ENCODE assay signal across 22 cellular contexts in the genomic region with DNA sequence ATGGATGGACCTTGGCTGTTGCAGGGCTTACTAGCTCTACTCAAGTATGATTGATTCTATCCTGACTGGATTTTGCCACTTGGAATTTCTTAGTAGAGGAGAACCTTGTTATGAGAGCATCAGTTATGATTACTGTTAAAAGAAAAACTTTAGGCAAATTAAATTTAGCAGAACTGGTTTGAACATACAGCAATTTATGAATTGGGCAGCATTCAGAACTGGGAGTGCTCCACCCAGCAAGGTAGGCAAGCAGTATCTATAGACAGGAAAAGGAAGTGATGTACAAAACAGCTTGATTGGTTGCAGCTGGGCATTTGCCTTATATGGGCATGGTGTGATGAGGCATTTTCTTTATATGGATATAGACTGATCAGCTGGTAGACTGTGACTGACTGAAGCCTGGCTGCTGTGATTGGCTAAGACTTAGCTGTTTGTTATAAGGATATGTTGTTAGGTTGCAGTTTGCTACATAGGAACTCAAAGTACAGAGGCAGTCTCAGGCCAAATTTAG. TPM values are rescaled to one million over a fixed set of nuclear protein-coding genes. Genes with fewer than 3 reads are reported as not detected.
DNase-seq lines count a peak whose midpoint lies in the region; ATAC-seq, FAIRE-seq and TF ChIP-seq lines count a peak whose summit lies in the region.
"Had no signal": no experiment of that assay in that cellular context is flagged by ENCODE, and none has a peak within 500 bp of the region (broad histone marks: within the 10 kb centered on the region; RNA-seq: fewer than 3 reads in every experiment).

No MANE protein-coding gene starts in this region.

- no peaks in the 10 kb centered on the region for H3K27me3 Mint-ChIP-seq in activated CD4-positive, alpha-beta memory T cell treated with anti-CD3 and anti-CD28 coated beads for 36 hours
- no peaks in the 10 kb centered on the region for H3K27me3 Mint-ChIP-seq in activated CD4-positive, alpha-beta memory T cell treated with anti-CD3 and anti-CD28 coated beads, Interleukin-2, amount 10 ng/mL, durations not matched to agents 7 days and 5 days
- no peaks in the 10 kb centered on the region for H3K27me3 Mint-ChIP-seq in natural killer cell treated with Interleukin-12 subunit alpha and Interleukin-12 subunit beta and Interleukin-15 and Interleukin-18, amount 100 ng/mL, for 72 hours

- H3K9me3 ChIP-seq in K562 (replicated peaks; ENCODE audit: control insufficient read depth, insufficient read depth, low read depth, low read length) = no peaks in the 10 kb centered on the region
- H3K9me3 ChIP-seq: right atrium auricular region, transverse colon had no signal

- CTCF ChIA-PET in activated CD4-positive, alpha-beta memory T cell treated with anti-CD3 and anti-CD28 coated beads for 36 hours (lab: Charles Lee) = interaction anchor here (0.8 to 2.1 kb wide), 2 partner anchors 59 to 82 kb away, joined by 4 to 5 read pairs; no protein-coding TSS in a partner anchor
- CTCF ChIA-PET in activated CD4-positive, alpha-beta memory T cell treated with anti-CD3 and anti-CD28 coated beads, Interleukin-2, amount 10 ng/mL, durations not matched to agents 7 days and 5 days (lab: Charles Lee) = interaction anchor here (0.9 to 1.5 kb wide), 3 partner anchors 46 to 82 kb away, joined by 3 to 5 read pairs (median 3); no protein-coding TSS in a partner anchor
- CTCF ChIA-PET in K562 (lab: Yijun Ruan, JAX; ENCODE audit: low intra/inter-chr PET ratio) = no interaction called here

- no peak overlapping the region for H3K9ac ChIP-seq in K562 (ENCODE audit: insufficient read depth in 1 of 2, low read depth in 2 of 2, low read length in 2 of 2)

- no peaks in the 10 kb centered on the region for H4K20me1 ChIP-seq in K562 (replicated peaks; ENCODE audit: control insufficient read depth, insufficient read depth, low read length)

- H3K27me3 ChIP-seq in K562 (ENCODE audit: control insufficient read depth in 2 of 2, insufficient read depth in 2 of 2, low read length in 2 of 2) = peaks cover 0 to 10% of the 10 kb centered on the region in 2 experiments; a peak in 1 of 5 replicates
- H3K27me3 ChIP-seq: left lung, right atrium auricular region, transverse colon had no signal

- no peak overlapping the region for H3K4me3 Mint-ChIP-seq in activated CD4-positive, alpha-beta memory T cell treated with anti-CD3 and anti-CD28 coated beads for 36 hours
- no peak overlapping the region for H3K4me3 Mint-ChIP-seq in activated CD4-positive, alpha-beta memory T cell treated with anti-CD3 and anti-CD28 coated beads, Interleukin-2, amount 10 ng/mL, durations not matched to agents 7 days and 5 days
- H3K4me3 Mint-ChIP-seq in natural killer cell treated with Interleukin-12 subunit alpha and Interleukin-12 subunit beta and Interleukin-15 and Interleukin-18, amount 100 ng/mL, for 72 hours = no peak overlapping the region

- TF ChIP-seq CTCF in K562 (IDR thresholded peaks at IDR 0.05 in 2 of 3, conservative IDR thresholded peaks at IDR 0.05 in 1 of 3; ENCODE audit: insufficient read depth in 2 of 3, low read depth in 1 of 3, low read length in 3 of 3) = no peak

- in situ Hi-C loops in K562 (cut with MboI) = no loop called here

- no TSS peak for BruUV-seq in K562 (replicated peaks; lab: Mats Ljungman, UMichigan)

- H3K9me1 ChIP-seq in K562 (ENCODE audit: control insufficient read depth, insufficient read depth, low read length) = no peaks in the 10 kb centered on the region

- intact Hi-C loops in activated CD4-positive, alpha-beta memory T cell treated with anti-CD3 and anti-CD28 coated beads for 36 hours (cut with micrococcal nuclease) = no loop called here
- intact Hi-C loops in K562 (cut with micrococcal nuclease) = no loop called here
- intact Hi-C loops in posterior vena cava (cut with DNase I) = loop anchor here in 1 of 2 donors (5.0 kb wide), 1 partner anchor 337 kb away; no protein-coding TSS in a partner anchor

- TF ChIP-seq POLR2A in K562 (conservative IDR thresholded peaks at IDR 0.05) = no peak

- H3K4me3 ChIP-seq in K562 = no peak overlapping the region
- H3K4me3 ChIP-seq: left lung, right atrium auricular region, transverse colon had no signal

- no peak for TF ChIP-seq RAD21 in K562 (CRISPR knock-in tag; conservative IDR thresholded peaks at IDR 0.05 in 1 of 2, IDR thresholded peaks at IDR 0.05 in 1 of 2)

- H3K27ac ChIP-seq in K562 (ENCODE audit: extremely low read depth, low read depth, low read length) = no peak overlapping the region
- H3K27ac ChIP-seq: right atrium auricular region, transverse colon had no signal

- peaks cover 60% of the 10 kb centered on the region for H3K36me3 Mint-ChIP-seq in activated CD4-positive, alpha-beta memory T cell treated with anti-CD3 and anti-CD28 coated beads for 36 hours
- peaks cover 75% of the 10 kb centered on the region for H3K36me3 Mint-ChIP-seq in activated CD4-positive, alpha-beta memory T cell treated with anti-CD3 and anti-CD28 coated beads, Interleukin-2, amount 10 ng/mL, durations not matched to agents 7 days and 5 days (ENCODE audit: low read depth)
- H3K36me3 Mint-ChIP-seq in natural killer cell treated with Interleukin-12 subunit alpha and Interleukin-12 subunit beta and Interleukin-15 and Interleukin-18, amount 100 ng/mL, for 72 hours = peaks cover 33% of the 10 kb centered on the region

- H3K4me2 ChIP-seq in K562 (ENCODE audit: insufficient read depth, low read length) = no peak overlapping the region

- TF ChIP-seq EP300 in K562 (IDR thresholded peaks at IDR 0.05; ENCODE audit: low read length) = no peak

- DNase-seq in activated CD4-positive, alpha-beta memory T cell treated with anti-CD3 and anti-CD28 coated beads for 36 hours = no peak
- no peak for DNase-seq in activated CD4-positive, alpha-beta memory T cell treated with anti-CD3 and anti-CD28 coated beads, Interleukin-2, amount 10 ng/mL, durations not matched to agents 7 days and 5 days
- DNase-seq in HT1080 (ENCODE audit: low read depth) = peak; percentile 23
- no peak for DNase-seq in K562 (ENCODE audit: extremely low read depth in 1 of 4, low spot score in 3 of 4)
- no peak for DNase-seq in natural killer cell treated with Interleukin-12 subunit alpha and Interleukin-12 subunit beta and Interleukin-15 and Interleukin-18, amount 100 ng/mL, for 72 hours (ENCODE audit: low spot score)
- no peak for DNase-seq in posterior vena cava (ENCODE audit: low spot score)
- DNase-seq: activated CD4-positive, alpha-beta T cell treated with anti-CD3 and anti-CD28 coated beads, Interleukin-2, amount 50 U/mL, for 4 hours; activated T-cell treated with anti-CD3 and anti-CD28 coated beads, Interleukin-2, amount 50 U/mL, for 48 hours; dermis blood vessel endothelial cell; left lung; NCI-H2029; NCI-H510A; stimulated activated CD4-positive, alpha-beta T cell treated with anti-CD3 and anti-CD28 coated beads, Interleukin-15, amount 100 ng/mL, for 24 hours; SW 1271; transverse colon had no signal

- H3K79me2 ChIP-seq in K562 (ENCODE audit: control insufficient read depth, insufficient read depth, low read length) = no peaks in the 10 kb centered on the region

- peaks cover 28% of the 10 kb centered on the region for H3K4me1 Mint-ChIP-seq in activated CD4-positive, alpha-beta memory T cell treated with anti-CD3 and anti-CD28 coated beads for 36 hours (ENCODE audit: low read depth)
- peaks cover 15% of the 10 kb centered on the region for H3K4me1 Mint-ChIP-seq in activated CD4-positive, alpha-beta memory T cell treated with anti-CD3 and anti-CD28 coated beads, Interleukin-2, amount 10 ng/mL, durations not matched to agents 7 days and 5 days
- H3K4me1 Mint-ChIP-seq in natural killer cell treated with Interleukin-12 subunit alpha and Interleukin-12 subunit beta and Interleukin-15 and Interleukin-18, amount 100 ng/mL, for 72 hours (ENCODE audit: low read depth in 2 of 2) = peaks cover 28 to 33% of the 10 kb centered on the region in 2 donors

- no peaks in the 10 kb centered on the region for H3K36me3 ChIP-seq in K562 (ENCODE audit: control insufficient read depth, insufficient read depth, low read length)
- H3K36me3 ChIP-seq: right atrium auricular region, transverse colon had no signal

- peak overlapping the region; percentile 10 for H3K27ac Mint-ChIP-seq in activated CD4-positive, alpha-beta memory T cell treated with anti-CD3 and anti-CD28 coated beads for 36 hours
- H3K27ac Mint-ChIP-seq in activated CD4-positive, alpha-beta memory T cell treated with anti-CD3 and anti-CD28 coated beads, Interleukin-2, amount 10 ng/mL, durations not matched to agents 7 days and 5 days = no peak overlapping the region
- H3K27ac Mint-ChIP-seq in natural killer cell treated with Interleukin-12 subunit alpha and Interleukin-12 subunit beta and Interleukin-15 and Interleukin-18, amount 100 ng/mL, for 72 hours = peak overlapping the region; percentile 58 to 95

- FAIRE-seq in K562 (lab: Jason Lieb, UNC) = no peak
- FAIRE-seq: GM12892 had no signal

- ATAC-seq in K562 (no peak), GM21717 (IDR thresholded peaks at IDR 0.05; ENCODE audit: unreplicated experiment) (no peak), GM18498 (IDR thresholded peaks at IDR 0.05; ENCODE audit: unreplicated experiment) (no peak)
- ATAC-seq in natural killer cell treated with Interleukin-12 subunit alpha and Interleukin-12 subunit beta and Interleukin-15 and Interleukin-18, amount 100 ng/mL, for 72 hours = peak in 1 of 2 donors; percentile 42
- ATAC-seq: left lung, Right ventricle myocardium inferior had no signal

- POLR2A ChIA-PET in activated CD4-positive, alpha-beta memory T cell treated with anti-CD3 and anti-CD28 coated beads for 36 hours (lab: Charles Lee) = no interaction called here
- POLR2A ChIA-PET in activated CD4-positive, alpha-beta memory T cell treated with anti-CD3 and anti-CD28 coated beads, Interleukin-2, amount 10 ng/mL, durations not matched to agents 7 days and 5 days (lab: Charles Lee) = interaction anchor here (1.8 kb wide), 1 partner anchor 17 kb away, joined by 5 read pairs; a partner anchor contains a TSS
- POLR2A ChIA-PET in K562 (lab: Yijun Ruan, JAX) = interaction anchor here (0.5 kb wide), 1 partner anchor 307 kb away, joined by 3 read pairs; no protein-coding TSS in a partner anchor

- no peaks in the 10 kb centered on the region; a peak in 1 of 5 replicates for H3K4me1 ChIP-seq in K562 (replicated peaks in 1 of 2; ENCODE audit: control insufficient read depth in 2 of 2, insufficient read depth in 2 of 2, low read length in 2 of 2)
- H3K4me1 ChIP-seq: right atrium auricular region, transverse colon had no signal

- no peak overlapping the region for H2AFZ ChIP-seq in K562 (ENCODE audit: low read depth, low read length)

- peaks cover 15% of the 10 kb centered on the region for H3K9me3 Mint-ChIP-seq in activated CD4-positive, alpha-beta memory T cell treated with anti-CD3 and anti-CD28 coated beads for 36 hours
- H3K9me3 Mint-ChIP-seq in activated CD4-positive, alpha-beta memory T cell treated with anti-CD3 and anti-CD28 coated beads, Interleukin-2, amount 10 ng/mL, durations not matched to agents 7 days and 5 days = peaks cover 15% of the 10 kb centered on the region
- H3K9me3 Mint-ChIP-seq in natural killer cell treated with Interleukin-12 subunit alpha and Interleukin-12 subunit beta and Interleukin-15 and Interleukin-18, amount 100 ng/mL, for 72 hours = peaks cover 11% of the 10 kb centered on the region

RNA-seq across cellular contexts. Expression of a gene that starts 17.6 kb away (rescaled TPM):
- total RNA-seq in activated CD4-positive, alpha-beta memory T cell treated with anti-CD3 and anti-CD28 coated beads for 36 hours = 100 to 1,000 TPM; 133 to 135 TPM
- 100 to 1,000 TPM; 235 to 254 TPM for total RNA-seq in activated CD4-positive, alpha-beta memory T cell treated with anti-CD3 and anti-CD28 coated beads, Interleukin-2, amount 10 ng/mL, durations not matched to agents 7 days and 5 days
- 11.8 and 12.7 TPM in 2 replicates for total RNA-seq in HT1080 (2014; rRNA removed; shearing (Covaris generic))
- polyA plus RNA-seq in HT1080 (2015; cell fraction: cytosol; rRNA removed) = 11.1 and 14.7 TPM in 2 replicates
- 17.9 and 23.0 TPM in 2 replicates for polyA plus RNA-seq in HT1080 (2015; cell fraction: nucleus; rRNA removed)
- 8.0 and 30.7 TPM in 2 replicates for total RNA-seq in K562 (2011; cell fraction: chromatin; rRNA removed; ENCODE audit: low replicate concordance)
- total RNA-seq in K562 (2011; cell fraction: nucleolus; rRNA removed) = 4.3 and 6.3 TPM in 2 replicates
- 8.1 and 14.1 TPM in 2 replicates for total RNA-seq in K562 (2011; cell fraction: nucleoplasm; rRNA removed)
- total RNA-seq in K562 (2014; rRNA removed) (3.6 and 5.4 TPM in 2 replicates), K562 (2014; rRNA removed; fragmentation: Illumina TruSeq; extraction: Trizol) (6.8 and 7.6 TPM in 2 replicates), K562 (2015; rRNA removed; fragmentation: Illumina TruSeq; extraction: Trizol) (4.2 and 4.8 TPM in 2 replicates), K562 (2021) (6.2 and 6.4 TPM in 2 replicates), posterior vena cava (10 to 100 TPM; 46.9 to 75.8 TPM)
- polyA plus RNA-seq in K562 (2011; rRNA removed) (3.7 and 7.4 TPM in 2 replicates), K562 (2014; fragmentation: Illumina TruSeq; extraction: Trizol) (5.3 and 5.8 TPM in 2 replicates), K562 (2014; fragmentation: Nextera tagmentation; extraction: Ambion mirVana) (1 to 10 TPM; 4.3 to 5.2 TPM), K562 (2014; rRNA removed) (2.8 and 3.4 TPM in 2 replicates)
- polyA plus RNA-seq in K562 (2011; cell fraction: cytosol; rRNA removed) = 1.5 and 2.0 TPM in 2 replicates
- polyA plus RNA-seq in K562 (2011; cell fraction: nucleus; rRNA removed) = 4.9 and 6.5 TPM in 2 replicates
- polyA plus RNA-seq in K562 (2012) = 3.8 and 5.5 TPM in 2 replicates
- polyA minus RNA-seq in K562 (2011; rRNA and poly(A)+ RNA removed) = 9.5 and 9.9 TPM in 2 replicates
- polyA minus RNA-seq in K562 (2011; cell fraction: cytosol; rRNA and poly(A)+ RNA removed) = 2.3 and 3.8 TPM in 2 replicates
- polyA minus RNA-seq in K562 (2011; cell fraction: nucleus; rRNA and poly(A)+ RNA removed) = 11.0 and 15.2 TPM in 2 replicates
- 100 to 1,000 TPM in 1 of 2 donors, 10 to 100 TPM in 1; 95.4 to 126 TPM for total RNA-seq in natural killer cell treated with Interleukin-12 subunit alpha and Interleukin-12 subunit beta and Interleukin-15 and Interleukin-18, amount 100 ng/mL, for 72 hours

RNA-seq across cellular contexts. Expression of a gene that starts 30.9 kb away (rescaled TPM):
- total RNA-seq in activated CD4-positive, alpha-beta memory T cell treated with anti-CD3 and anti-CD28 coated beads for 36 hours = 10 to 100 TPM; 17.9 to 18.7 TPM
- total RNA-seq in activated CD4-positive, alpha-beta memory T cell treated with anti-CD3 and anti-CD28 coated beads, Interleukin-2, amount 10 ng/mL, durations not matched to agents 7 days and 5 days = 10 to 100 TPM; 20.8 to 24.1 TPM
- not detected in 2 replicates for total RNA-seq in HT1080 (2014; rRNA removed; shearing (Covaris generic))
- polyA plus RNA-seq in HT1080 (2015; cell fraction: cytosol; rRNA removed) = 0.03 TPM in 2 replicates
- 0.06 and 0.09 TPM in 2 replicates for polyA plus RNA-seq in HT1080 (2015; cell fraction: nucleus; rRNA removed)
- total RNA-seq in K562 (2011; cell fraction: chromatin; rRNA removed; ENCODE audit: low replicate concordance) = not detected in 2 replicates
- not detected in 2 replicates for total RNA-seq in K562 (2011; cell fraction: nucleolus; rRNA removed)
- total RNA-seq in K562 (2011; cell fraction: nucleoplasm; rRNA removed) = not detected in 2 replicates
- not detected in 2 replicates for total RNA-seq in K562 (2014; rRNA removed)
- not detected in 2 replicates for total RNA-seq in K562 (2014; rRNA removed; fragmentation: Illumina TruSeq; extraction: Trizol)
- 0.04 TPM in 1 of 2 replicates, not detected in the other for total RNA-seq in K562 (2015; rRNA removed; fragmentation: Illumina TruSeq; extraction: Trizol)
- total RNA-seq in K562 (2021) = not detected in 2 replicates
- not detected in 2 replicates for polyA plus RNA-seq in K562 (2011; rRNA removed)
- polyA plus RNA-seq in K562 (2011; cell fraction: cytosol; rRNA removed) = not detected in 2 replicates
- not detected in 2 replicates for polyA plus RNA-seq in K562 (2011; cell fraction: nucleus; rRNA removed)
- 0.18 TPM in 1 of 2 replicates, not detected in the other for polyA plus RNA-seq in K562 (2012)
- not detected in 2 replicates for polyA plus RNA-seq in K562 (2014; fragmentation: Illumina TruSeq; extraction: Trizol)
- not detected for polyA plus RNA-seq in K562 (2014; fragmentation: Nextera tagmentation; extraction: Ambion mirVana)
- polyA plus RNA-seq in K562 (2014; rRNA removed) = not detected in 2 replicates
- polyA minus RNA-seq in K562 (2011; rRNA and poly(A)+ RNA removed) = 0.30 TPM in 1 of 2 replicates, not detected in the other
- not detected in 2 replicates for polyA minus RNA-seq in K562 (2011; cell fraction: cytosol; rRNA and poly(A)+ RNA removed)
- polyA minus RNA-seq in K562 (2011; cell fraction: nucleus; rRNA and poly(A)+ RNA removed) = not detected in 2 replicates
- total RNA-seq in natural killer cell treated with Interleukin-12 subunit alpha and Interleukin-12 subunit beta and Interleukin-15 and Interleukin-18, amount 100 ng/mL, for 72 hours = 10 to 100 TPM in 1 of 2 donors, 1 to 10 TPM in 1; 3.7 to 11.2 TPM
- 1 to 10 TPM; 2.9 to 4.5 TPM for total RNA-seq in posterior vena cava
- total RNA-seq: G401 had no signal

RNA-seq across cellular contexts. Expression of a gene that starts 43.2 kb away (rescaled TPM):
- total RNA-seq in activated CD4-positive, alpha-beta memory T cell treated with anti-CD3 and anti-CD28 coated beads for 36 hours = 10 to 100 TPM; 55.4 to 56.9 TPM
- total RNA-seq in activated CD4-positive, alpha-beta memory T cell treated with anti-CD3 and anti-CD28 coated beads, Interleukin-2, amount 10 ng/mL, durations not matched to agents 7 days and 5 days = 10 to 100 TPM; 94.7 to 97.7 TPM
- not detected in 2 replicates for total RNA-seq in HT1080 (2014; rRNA removed; shearing (Covaris generic))
- polyA plus RNA-seq in HT1080 (2015; cell fraction: cytosol; rRNA removed) = not detected in 2 replicates
- not detected in 2 replicates for polyA plus RNA-seq in HT1080 (2015; cell fraction: nucleus; rRNA removed)
- not detected in 2 replicates for total RNA-seq in K562 (2011; cell fraction: chromatin; rRNA removed; ENCODE audit: low replicate concordance)
- total RNA-seq in K562 (2011; cell fraction: nucleolus; rRNA removed) = not detected in 2 replicates
- total RNA-seq in K562 (2011; cell fraction: nucleoplasm; rRNA removed) = not detected in 2 replicates
- total RNA-seq in K562 (2014; rRNA removed) = not detected in 2 replicates
- not detected in 2 replicates for total RNA-seq in K562 (2014; rRNA removed; fragmentation: Illumina TruSeq; extraction: Trizol)
- 0.04 TPM in 2 replicates for total RNA-seq in K562 (2015; rRNA removed; fragmentation: Illumina TruSeq; extraction: Trizol)
- total RNA-seq in K562 (2021) = 0.07 and 0.13 TPM in 2 replicates
- not detected in 2 replicates for polyA plus RNA-seq in K562 (2011; rRNA removed)
- polyA plus RNA-seq in K562 (2011; cell fraction: cytosol; rRNA removed) = not detected in 2 replicates
- not detected in 2 replicates for polyA plus RNA-seq in K562 (2011; cell fraction: nucleus; rRNA removed)
- polyA plus RNA-seq in K562 (2012) = 0.03 TPM in 1 of 2 replicates, not detected in the other
- polyA plus RNA-seq in K562 (2014; fragmentation: Illumina TruSeq; extraction: Trizol) = not detected in 2 replicates
- polyA plus RNA-seq in K562 (2014; fragmentation: Nextera tagmentation; extraction: Ambion mirVana) = not detected
- polyA plus RNA-seq in K562 (2014; rRNA removed) = not detected in 2 replicates
- not detected in 2 replicates for polyA minus RNA-seq in K562 (2011; rRNA and poly(A)+ RNA removed)
- polyA minus RNA-seq in K562 (2011; cell fraction: cytosol; rRNA and poly(A)+ RNA removed) = not detected in 2 replicates
- polyA minus RNA-seq in K562 (2011; cell fraction: nucleus; rRNA and poly(A)+ RNA removed) = not detected in 2 replicates
- 10 to 100 TPM; 26.2 to 38.4 TPM for total RNA-seq in natural killer cell treated with Interleukin-12 subunit alpha and Interleukin-12 subunit beta and Interleukin-15 and Interleukin-18, amount 100 ng/mL, for 72 hours
- 1 to 10 TPM; 1.8 to 2.7 TPM for total RNA-seq in posterior vena cava
- total RNA-seq: epithelial cell of proximal tubule, G401 had no signal

Comparison
In these comparisons a context has a peak if more than half of its experiments do, and no peak if none do; other contexts are left out.
1. RNA of a gene that starts 43.2 kb away (total RNA-seq): 94.7 to 97.7 TPM in activated CD4-positive, alpha-beta memory T cell treated with anti-CD3 and anti-CD28 coated beads, Interleukin-2, amount 10 ng/mL, durations not matched to agents 7 days and 5 days, 55.4 to 56.9 TPM in activated CD4-positive, alpha-beta memory T cell treated with anti-CD3 and anti-CD28 coated beads for 36 hours and 26.2 to 38.4 TPM in natural killer cell treated with Interleukin-12 subunit alpha and Interleukin-12 subunit beta and Interleukin-15 and Interleukin-18, amount 100 ng/mL, for 72 hours; 1.8 to 2.7 TPM in posterior vena cava, 0.04 to 0.13 TPM in K562 and not detected in HT1080; every median in the first group is over 4 times any median in the second.